Comparison of ENCODE assay signal across 1 cellular context in genomic region chr5:181043285-181044092, GRCh38.
A peak's percentile ranks its signal among the peaks of the same experiment; 100 is the strongest.
TF ChIP-seq lines count a peak whose summit lies in the region.

No MANE protein-coding gene starts in this region.

TF ChIP-seq in K562, 482 proteins besides CTCF, POLR2A, EP300 and RAD21 (continued from another document):
- TF ChIP-seq DEAF1 (CRISPR knock-in tag; IDR thresholded peaks at IDR 0.05) (peak; percentile 13; the same call in 1 of the 2 replicates), CTBP1 (IDR thresholded peaks at IDR 0.05; ENCODE audit: borderline replicate concordance) (peak; percentile 29; the same call in 1 of the 2 replicates), STAG1 (CRISPR knock-in tag; IDR thresholded peaks at IDR 0.05; ENCODE audit: borderline replicate concordance) (peak; percentile 58; the same call in 1 of the 2 replicates), ARID2 (IDR thresholded peaks at IDR 0.05) (peak; percentile 57; the same call in 1 of the 2 replicates), TAL1 (IDR thresholded peaks at IDR 0.05) (no peak), CC2D1A (IDR thresholded peaks at IDR 0.05) (peak; percentile 34; the same call in 1 of the 2 replicates), TFAP4 (CRISPR knock-in tag; IDR thresholded peaks at IDR 0.05; ENCODE audit: borderline replicate concordance) (peak; percentile 68; the same call in 1 of the 2 replicates), SMC3 (conservative IDR thresholded peaks at IDR 0.05; ENCODE audit: insufficient read depth, low read depth, low read length) (0 out of 2 replicates have a peak, but pooled peaks have one; percentile 43), TARDBP (IDR thresholded peaks at IDR 0.05) (0 out of 2 replicates have a peak, but pooled peaks have one; percentile 21)
